In the genomic region with DNA sequence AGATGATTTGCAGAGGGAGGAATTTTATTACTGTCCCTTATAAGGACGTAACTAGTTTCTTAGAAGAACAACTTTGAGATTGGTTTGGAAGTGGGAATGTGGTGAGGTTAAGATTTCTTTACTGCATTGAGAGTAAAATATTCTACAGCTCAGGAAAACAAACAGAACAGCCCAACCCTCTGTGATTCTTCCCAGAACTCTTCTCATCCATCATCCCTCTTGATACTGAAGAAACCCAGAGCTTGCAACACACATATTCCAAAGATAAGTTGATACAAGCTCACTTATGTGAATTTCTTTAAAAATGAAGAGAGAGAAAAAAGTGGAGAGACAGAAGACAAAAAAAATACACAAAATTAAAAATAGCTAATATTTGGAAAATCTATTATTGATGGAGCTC, we compare ENCODE assay signal across 31 cellular contexts.
"Had no signal": no experiment of that assay in that cellular context is flagged by ENCODE, and none has a peak within 500 bp of the region (broad histone marks: within the 10 kb centered on the region; RNA-seq: fewer than 3 reads in every experiment).

No MANE protein-coding gene starts in this region.

- H3K79me2 ChIP-seq: parathyroid adenoma had no signal

- H3K27me3 ChIP-seq: adrenal gland, ascending aorta, gastroesophageal sphincter, stomach, thyroid gland, upper lobe of left lung had no signal

- H3K27ac ChIP-seq: gastroesophageal sphincter, parathyroid adenoma, psoas muscle, stomach, thyroid gland, upper lobe of left lung had no signal

- H3K9me3 ChIP-seq: adrenal gland, ascending aorta, gastroesophageal sphincter, psoas muscle, stomach, thyroid gland, upper lobe of left lung had no signal

- H3K4me1 ChIP-seq: parathyroid adenoma, psoas muscle, thyroid gland, upper lobe of left lung had no signal

- DNase-seq: activated CD4-positive, alpha-beta T cell treated with anti-CD3 and anti-CD28 coated beads for 1 hour; activated CD4-positive, alpha-beta T cell treated with anti-CD3 and anti-CD28 coated beads, Interleukin-2, amount 50 U/mL, for 1 hour; activated CD8-positive, alpha-beta T cell treated with anti-CD3 and anti-CD28 coated beads for 36 hours; activated naive CD4-positive, alpha-beta T cell treated with Interleukin-2 at 50 U/mL for 16 hours; activated T-cell treated with anti-CD3 and anti-CD28 coated beads, Interleukin-2, amount 50 U/mL, for 72 hours; adrenal gland; caudate nucleus; cortex of kidney; effector memory CD8-positive, alpha-beta T cell; erythroblast; hippocampal formation; left cardiac atrium; mammary epithelial cell; midbrain; naive thymus-derived CD4-positive, alpha-beta T cell; psoas muscle; right cardiac atrium; stimulated activated CD4-positive, alpha-beta T cell treated with anti-CD3 and anti-CD28 coated beads, Interleukin-15, amount 100 ng/mL, for 24 hours; stimulated activated CD4-positive, alpha-beta T cell treated with anti-CD3 and anti-CD28 coated beads, Interleukin-2, amount 100 ng/mL, for 24 hours; stimulated activated naive B cell treated with anti-CD40 and anti-IgM and Interleukin-4, amounts not matched to agents 10 μg/mL and 1 μg/mL and 100 μg/mL, for 72 hours; stomach; SW 1271; T-helper 17 cell; thyroid gland; upper lobe of left lung had no signal

- H3K36me3 ChIP-seq: adrenal gland, ascending aorta, gastroesophageal sphincter, stomach, thyroid gland, upper lobe of left lung had no signal

- FAIRE-seq: keratinocyte had no signal

- H3K4me3 ChIP-seq: adrenal gland, ascending aorta, gastroesophageal sphincter, psoas muscle, stomach, thyroid gland, upper lobe of left lung had no signal

- ATAC-seq: activated CD8-positive, alpha-beta T cell treated with anti-CD3 and anti-CD28 coated beads for 36 hours; activated T-cell treated with anti-CD3 and anti-CD28 coated beads, Interleukin-2, amount 50 U/mL, for 72 hours; effector memory CD8-positive, alpha-beta T cell; gastroesophageal sphincter; naive thymus-derived CD4-positive, alpha-beta T cell; psoas muscle; right cardiac atrium; stimulated activated naive B cell treated with anti-CD40 and anti-IgM and Interleukin-4, amounts not matched to agents 10 μg/mL and 1 μg/mL and 100 μg/mL, for 72 hours; T-helper 17 cell; WTC11 had no signal

- H3K9ac ChIP-seq: parathyroid adenoma had no signal

- H3K27ac Mint-ChIP-seq: activated CD8-positive, alpha-beta T cell treated with anti-CD3 and anti-CD28 coated beads for 36 hours; activated naive CD8-positive, alpha-beta T cell; activated T-cell treated with anti-CD3 and anti-CD28 coated beads, Interleukin-2, amount 50 U/mL, for 72 hours; effector memory CD8-positive, alpha-beta T cell; naive thymus-derived CD4-positive, alpha-beta T cell; stimulated activated naive B cell treated with anti-CD40 and anti-IgM and Interleukin-4, amounts not matched to agents 10 μg/mL and 1 μg/mL and 100 μg/mL, for 72 hours; T-helper 17 cell; WTC11 had no signal

- H3K36me3 Mint-ChIP-seq: activated naive CD8-positive, alpha-beta T cell; naive thymus-derived CD4-positive, alpha-beta T cell; WTC11 had no signal

- H2AFZ ChIP-seq: parathyroid adenoma had no signal

- H3K9me3 Mint-ChIP-seq: activated CD8-positive, alpha-beta T cell treated with anti-CD3 and anti-CD28 coated beads for 36 hours; effector memory CD8-positive, alpha-beta T cell; stimulated activated naive B cell treated with anti-CD40 and anti-IgM and Interleukin-4, amounts not matched to agents 10 μg/mL and 1 μg/mL and 100 μg/mL, for 72 hours; WTC11 had no signal

- H3K4me3 Mint-ChIP-seq: activated CD8-positive, alpha-beta T cell treated with anti-CD3 and anti-CD28 coated beads for 36 hours; activated naive CD8-positive, alpha-beta T cell; activated T-cell treated with anti-CD3 and anti-CD28 coated beads, Interleukin-2, amount 50 U/mL, for 72 hours; effector memory CD8-positive, alpha-beta T cell; naive thymus-derived CD4-positive, alpha-beta T cell; stimulated activated naive B cell treated with anti-CD40 and anti-IgM and Interleukin-4, amounts not matched to agents 10 μg/mL and 1 μg/mL and 100 μg/mL, for 72 hours; T-helper 17 cell; WTC11 had no signal

- H3K27me3 Mint-ChIP-seq: activated CD8-positive, alpha-beta T cell treated with anti-CD3 and anti-CD28 coated beads for 36 hours; activated naive CD8-positive, alpha-beta T cell; naive thymus-derived CD4-positive, alpha-beta T cell; stimulated activated naive B cell treated with anti-CD40 and anti-IgM and Interleukin-4, amounts not matched to agents 10 μg/mL and 1 μg/mL and 100 μg/mL, for 72 hours; T-helper 17 cell had no signal
